Comparison of ENCODE assay signal across 13 cellular contexts in genomic region chr3:194272861-194273266, GRCh38.
A peak's percentile ranks its signal among the peaks of the same experiment; 100 is the strongest.
DNase-seq lines count a peak whose midpoint lies in the region; ATAC-seq, FAIRE-seq and TF ChIP-seq lines count a peak whose summit lies in the region.
"Had no signal": no experiment of that assay in that cellular context is flagged by ENCODE, and none has a peak within 500 bp of the region (broad histone marks: within the 10 kb centered on the region; RNA-seq: fewer than 3 reads in every experiment).

No MANE protein-coding gene starts in this region.

- TF ChIP-seq POLR2A in ovary (IDR thresholded peaks at IDR 0.05) (no peak), HepG2 (IDR thresholded peaks at IDR 0.05; ENCODE audit: insufficient read depth in 1 of 2, low read depth in 2 of 2, low read length in 2 of 2) (no peak)

- H3K27ac ChIP-seq in ovary (no peak overlapping the region), HepG2 (ENCODE audit: extremely low read length, insufficient read depth, low read length) (no peak overlapping the region)

- H3K4me3 ChIP-seq in BE2C (ENCODE audit: low read depth, low read length) (no peak overlapping the region), fibroblast of mammary gland (ENCODE audit: control insufficient read depth, low read depth, low read length) (no peak overlapping the region), ovary (no peak overlapping the region), HepG2 (replicated peaks in 1 of 3; ENCODE audit: insufficient read depth in 1 of 3, low read depth in 2 of 3, low read length in 3 of 3) (no peak overlapping the region)
- H3K4me3 ChIP-seq: heart left ventricle had no signal

- peaks cover 56% of the 10 kb centered on the region for H3K4me1 ChIP-seq in BE2C
- H3K4me1 ChIP-seq in ovary (ENCODE audit: insufficient read depth): peaks cover 27% of the 10 kb centered on the region
- peaks cover 45% of the 10 kb centered on the region for H3K4me1 ChIP-seq in HepG2 (ENCODE audit: insufficient read depth, low read length)

- peak; percentile 52 for DNase-seq in BE2C
- DNase-seq in NCI-H524 (lab: John Stamatoyannopoulos, UW): peak; percentile 72 to 92
- peak; percentile 70 for DNase-seq in fibroblast of mammary gland (ENCODE audit: low read depth)
- DNase-seq in ovary: peak in 4 of 5 donors; percentile 7 to 28 (median 16)
- DNase-seq in HepG2 (ENCODE audit: low spot score): no peak
- DNase-seq in Kasumi-1 (lab: John Stamatoyannopoulos, UW): no peak
- DNase-seq in activated CD8-positive, alpha-beta memory T cell treated with anti-CD3 and anti-CD28 coated beads, Interleukin-2, amount 50 U/mL, for 4 hours: no peak
- DNase-seq: activated CD4-positive, alpha-beta T cell treated with anti-CD3 and anti-CD28 coated beads for 36 hours; NCI-H1694 treated with DMSO at 0.1 percent for 48 hours had no signal

- FAIRE-seq in HepG2 (lab: Jason Lieb, UNC): no peak
- FAIRE-seq: astrocyte had no signal

- no peak overlapping the region for H3K9ac ChIP-seq in HepG2 (ENCODE audit: insufficient read depth, low read depth, low read length)

- POLR2A ChIA-PET in HepG2 (lab: Yijun Ruan, JAX): no interaction called here

- H3K36me3 ChIP-seq in BE2C (no peaks in the 10 kb centered on the region), ovary (no peaks in the 10 kb centered on the region), HepG2 (replicated peaks in 1 of 2; ENCODE audit: control insufficient read depth in 1 of 2, insufficient read depth in 2 of 2, low read length in 2 of 2) (no peaks in the 10 kb centered on the region)
- H3K36me3 ChIP-seq: heart left ventricle had no signal

- H3K79me2 ChIP-seq in HepG2 (ENCODE audit: insufficient read depth, low read length): no peaks in the 10 kb centered on the region

- BruUV-seq in HepG2 (replicated peaks; lab: Mats Ljungman, UMichigan): no TSS peak

- H3K4me2 ChIP-seq in HepG2 (ENCODE audit: low read depth, low read length): no peak overlapping the region

- CTCF ChIA-PET in HepG2 (lab: Yijun Ruan, JAX; ENCODE audit: low intra/inter-chr PET ratio, low total read pairs): no interaction called here

- 86 to 88% (median 86%) methylated on average over 15 of the region's 15 CpGs for WGBS in ovary, 3 donors
- WGBS in HepG2 (ENCODE audit: low lambda C conversion rate): 80% methylated on average over 13 of the region's 15 CpGs

- ATAC-seq in HepG2 (no peak), HG02798 (IDR thresholded peaks at IDR 0.05; ENCODE audit: poor library complexity, unreplicated experiment) (no peak)
- ATAC-seq: activated CD4-positive, alpha-beta T cell treated with anti-CD3 and anti-CD28 coated beads for 36 hours; heart left ventricle; T-cell had no signal

- TF ChIP-seq EP300 in ovary (IDR thresholded peaks at IDR 0.05) (no peak), HepG2 (IDR thresholded peaks at IDR 0.05; ENCODE audit: low read depth in 2 of 2, low read length in 2 of 2) (no peak), HepG2 (CRISPR knock-in tag; IDR thresholded peaks at IDR 0.05; ENCODE audit: borderline replicate concordance) (no peak)

- H3K27me3 ChIP-seq in BE2C (no peaks in the 10 kb centered on the region), ovary (no peaks in the 10 kb centered on the region), HepG2 (ENCODE audit: control insufficient read depth in 1 of 2, insufficient read depth in 2 of 2, low read length in 2 of 2) (peaks cover 2 to 4% of the 10 kb centered on the region in 2 experiments; a peak in 2 of 5 replicates)
- H3K27me3 ChIP-seq: heart left ventricle had no signal

- intact Hi-C loops in ovary (cut with DNase I): loop anchor here in 2 of 4 donors (5.0 to 10.0 kb wide), 2 partner anchors 131 to 268 kb away; no protein-coding TSS in a partner anchor
- intact Hi-C loops in HepG2 (cut with micrococcal nuclease; ENCODE audit: unreplicated experiment): no loop called here

- H3K9me3 ChIP-seq in BE2C: no peaks in the 10 kb centered on the region
- H3K9me3 ChIP-seq in ovary: no peaks in the 10 kb centered on the region
- no peaks in the 10 kb centered on the region for H3K9me3 ChIP-seq in HepG2 (ENCODE audit: low read length)
- H3K9me3 ChIP-seq: heart left ventricle had no signal

- TF ChIP-seq RAD21 in HepG2 (CRISPR knock-in tag; IDR thresholded peaks at IDR 0.05): no peak

- TF ChIP-seq CTCF in BE2C (IDR thresholded peaks at IDR 0.05; ENCODE audit: low read depth, low read length) (no peak), fibroblast of mammary gland (conservative IDR thresholded peaks at IDR 0.05; ENCODE audit: control insufficient read depth, insufficient read depth, low read depth, low read length) (no peak), ovary (IDR thresholded peaks at IDR 0.05) (no peak), HepG2 (CRISPR knock-in tag; IDR thresholded peaks at IDR 0.05) (no peak)

- no peaks in the 10 kb centered on the region for H4K20me1 ChIP-seq in HepG2 (ENCODE audit: insufficient read depth, low read length)

- in situ Hi-C loops in HepG2 (cut with HindIII; ENCODE audit: extremely low pct_ligation_motif_present, low pct_unique_long_range_greater_than_20kb): no loop called here

- H2AFZ ChIP-seq in HepG2 (ENCODE audit: low read length): no peak overlapping the region

TF ChIP-seq in HepG2, 621 proteins besides CTCF, POLR2A, EP300 and RAD21 (continues in another document):
- TF ChIP-seq ZHX2 (IDR thresholded peaks at IDR 0.05; ENCODE audit: low read depth): no peak
- no peak for TF ChIP-seq ZHX2 (CRISPR knock-in tag; IDR thresholded peaks at IDR 0.05; ENCODE audit: borderline replicate concordance)
- TF ChIP-seq ZNF44 (CRISPR knock-in tag; IDR thresholded peaks at IDR 0.05): no peak
- no peak for TF ChIP-seq ZNF782 (CRISPR knock-in tag; IDR thresholded peaks at IDR 0.05; ENCODE audit: borderline replicate concordance)
- no peak for TF ChIP-seq HMGA1 (CRISPR knock-in tag; conservative IDR thresholded peaks at IDR 0.05)
- no peak for TF ChIP-seq ZNF12 (CRISPR knock-in tag; IDR thresholded peaks at IDR 0.05)
- TF ChIP-seq ZNF557 (CRISPR knock-in tag; IDR thresholded peaks at IDR 0.05): no peak
- no peak for TF ChIP-seq GATAD2A (CRISPR knock-in tag; IDR thresholded peaks at IDR 0.05)
- TF ChIP-seq CEBPG (CRISPR knock-in tag; IDR thresholded peaks at IDR 0.05): no peak
- TF ChIP-seq ZNF329 (CRISPR knock-in tag; IDR thresholded peaks at IDR 0.05; ENCODE audit: low read depth): no peak
- TF ChIP-seq, protein P1, sequence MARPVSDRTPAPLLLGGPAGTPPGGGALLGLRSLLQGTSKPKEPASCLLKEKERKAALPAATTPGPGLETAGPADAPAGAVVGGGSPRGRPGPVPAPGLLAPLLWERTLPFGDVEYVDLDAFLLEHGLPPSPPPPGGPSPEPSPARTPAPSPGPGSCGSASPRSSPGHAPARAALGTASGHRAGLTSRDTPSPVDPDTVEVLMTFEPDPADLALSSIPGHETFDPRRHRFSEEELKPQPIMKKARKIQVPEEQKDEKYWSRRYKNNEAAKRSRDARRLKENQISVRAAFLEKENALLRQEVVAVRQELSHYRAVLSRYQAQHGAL (CRISPR knock-in tag; IDR thresholded peaks at IDR 0.05; ENCODE audit: not compliant biosample characterization): no peak
- no peak for TF ChIP-seq SNAI1 (CRISPR knock-in tag; IDR thresholded peaks at IDR 0.05; ENCODE audit: borderline replicate concordance)
- TF ChIP-seq ZFP36L1 (CRISPR knock-in tag; IDR thresholded peaks at IDR 0.05): no peak
- TF ChIP-seq MXD1 (CRISPR knock-in tag; IDR thresholded peaks at IDR 0.05): no peak
- TF ChIP-seq ZFY (CRISPR knock-in tag; IDR thresholded peaks at IDR 0.05): no peak

Comparison
In these comparisons a context has a peak if more than half of its experiments do, and no peak if none do; other contexts are left out.
1. DNase-seq: peak in BE2C (single experiment), NCI-H524 (2 of 2), fibroblast of mammary gland (single experiment) and ovary (4 of 5); none in HepG2 (single experiment), Kasumi-1 (0 of 2) and activated CD8-positive, alpha-beta memory T cell treated with anti-CD3 and anti-CD28 coated beads, Interleukin-2, amount 50 U/mL, for 4 hours (single experiment).